ENCODE assay signal across 18 cellular contexts in genomic region chr9:120452631-120453030, GRCh38.
DNase-seq lines count a peak whose midpoint lies in the region; ATAC-seq and TF ChIP-seq lines count a peak whose summit lies in the region.
"Had no signal": no experiment of that assay in that cellular context is flagged by ENCODE, and none has a peak within 500 bp of the region (broad histone marks: within the 10 kb centered on the region; RNA-seq: fewer than 3 reads in every experiment).

No MANE protein-coding gene starts in this region.

- no peaks in the 10 kb centered on the region for H3K36me3 ChIP-seq in thoracic aorta

- no peaks in the 10 kb centered on the region for H3K9me3 Mint-ChIP-seq in activated T-cell treated with anti-CD3 and anti-CD28 coated beads, Interleukin-2, amount 50 U/mL, for 72 hours
- H3K9me3 Mint-ChIP-seq in activated T-cell treated with anti-CD3 and anti-CD28 coated beads, Interleukin-2, amount 50 U/mL, for 4 hours, result no peaks in the 10 kb centered on the region
- H3K9me3 Mint-ChIP-seq: CD8-positive, alpha-beta memory T cell had no signal

- H3K27me3 ChIP-seq in thoracic aorta (replicated peaks; ENCODE audit: insufficient read depth), result no peaks in the 10 kb centered on the region
- H3K27me3 ChIP-seq: BLaER1 treated with 17β-estradiol and CSF1 and Interleukin-3, amounts not matched to agents 10 nM and 100 nM had no signal

- peak overlapping the region; percentile 69 for H3K27ac Mint-ChIP-seq in activated T-cell treated with anti-CD3 and anti-CD28 coated beads, Interleukin-2, amount 50 U/mL, for 72 hours
- H3K27ac Mint-ChIP-seq: B cell had no signal

- no peak overlapping the region for H3K4me3 ChIP-seq in thoracic aorta
- H3K4me3 ChIP-seq: A549; BLaER1 treated with 17β-estradiol and CSF1 and Interleukin-3, amounts not matched to agents 10 nM and 100 nM had no signal

- no peak for DNase-seq in activated T-cell treated with anti-CD3 and anti-CD28 coated beads, Interleukin-2, amount 50 U/mL, for 72 hours
- no peak for DNase-seq in activated T-cell treated with anti-CD3 and anti-CD28 coated beads, Interleukin-2, amount 50 U/mL, for 4 hours
- DNase-seq in head of caudate nucleus, result peak in 24 of 42 donors; percentile 5 to 72 (median 36)
- no peak for DNase-seq in thoracic aorta (ENCODE audit: low spot score)
- DNase-seq in NCI-H146 (lab: John Stamatoyannopoulos, UW), result no peak
- DNase-seq in HK-2 (ENCODE audit: unreplicated experiment), result no peak
- DNase-seq: AML-193; Caco-2; Calu3; CD4-positive, alpha-beta memory T cell; CD8-positive, alpha-beta memory T cell; DMS79 treated with DMSO at 0.1 percent for 48 hours; GF-D8 had no signal

- no peak for ATAC-seq in activated T-cell treated with anti-CD3 and anti-CD28 coated beads, Interleukin-2, amount 50 U/mL, for 72 hours (replicated peaks in 1 of 2)
- ATAC-seq in activated T-cell treated with anti-CD3 and anti-CD28 coated beads, Interleukin-2, amount 50 U/mL, for 4 hours, result no peak
- ATAC-seq in thoracic aorta (ENCODE audit: insufficient number of reproducible peaks, low FRiP score, low read depth), result no peak
- ATAC-seq: A549 had no signal

- intact Hi-C loops in head of caudate nucleus (cut with DNase I), result no loop called here

- no peak for TF ChIP-seq CTCF in thoracic aorta (IDR thresholded peaks at IDR 0.05)

- H3K9me3 ChIP-seq in thoracic aorta, result peaks cover 4% of the 10 kb centered on the region
- H3K9me3 ChIP-seq: A549, Caco-2 had no signal

- H3K4me3 Mint-ChIP-seq in activated T-cell treated with anti-CD3 and anti-CD28 coated beads, Interleukin-2, amount 50 U/mL, for 72 hours, result no peak overlapping the region
- H3K4me3 Mint-ChIP-seq in activated T-cell treated with anti-CD3 and anti-CD28 coated beads, Interleukin-2, amount 50 U/mL, for 4 hours, result no peak overlapping the region
- H3K4me3 Mint-ChIP-seq: B cell; CD4-positive, alpha-beta memory T cell; CD8-positive, alpha-beta memory T cell had no signal

- peaks cover 2 to 16% of the 10 kb centered on the region in 2 donors for H3K36me3 Mint-ChIP-seq in activated T-cell treated with anti-CD3 and anti-CD28 coated beads, Interleukin-2, amount 50 U/mL, for 72 hours (ENCODE audit: insufficient read depth in 2 of 2)
- H3K36me3 Mint-ChIP-seq in activated T-cell treated with anti-CD3 and anti-CD28 coated beads, Interleukin-2, amount 50 U/mL, for 4 hours (ENCODE audit: insufficient read depth), result peaks cover 54% of the 10 kb centered on the region

- H3K4me1 Mint-ChIP-seq in activated T-cell treated with anti-CD3 and anti-CD28 coated beads, Interleukin-2, amount 50 U/mL, for 72 hours (ENCODE audit: low read depth), result peaks cover 6% of the 10 kb centered on the region
- peaks cover 4% of the 10 kb centered on the region for H3K4me1 Mint-ChIP-seq in activated T-cell treated with anti-CD3 and anti-CD28 coated beads, Interleukin-2, amount 50 U/mL, for 4 hours (ENCODE audit: low read depth)

- H3K27me3 Mint-ChIP-seq in activated T-cell treated with anti-CD3 and anti-CD28 coated beads, Interleukin-2, amount 50 U/mL, for 72 hours (ENCODE audit: low read depth), result no peaks in the 10 kb centered on the region
- no peaks in the 10 kb centered on the region for H3K27me3 Mint-ChIP-seq in activated T-cell treated with anti-CD3 and anti-CD28 coated beads, Interleukin-2, amount 50 U/mL, for 4 hours (ENCODE audit: low read depth)
- H3K27me3 Mint-ChIP-seq: B cell; CD4-positive, alpha-beta memory T cell; CD8-positive, alpha-beta memory T cell had no signal

- H3K4me1 ChIP-seq in thoracic aorta (ENCODE audit: control insufficient read depth in 1 of 2, low read depth in 2 of 2), result peaks cover 3 to 48% of the 10 kb centered on the region in 2 donors
- H3K4me1 ChIP-seq: A549; BLaER1 treated with 17β-estradiol and CSF1 and Interleukin-3, amounts not matched to agents 10 nM and 100 nM; Caco-2 had no signal

- H3K27ac ChIP-seq in thoracic aorta, result peak overlapping the region; percentile 33 to 35
- H3K27ac ChIP-seq: 22Rv1; A549; BLaER1 treated with 17β-estradiol and CSF1 and Interleukin-3, amounts not matched to agents 10 nM and 100 nM; C4-2B had no signal

Comparison
In these comparisons a context has a peak if more than half of its experiments do, and no peak if none do; other contexts are left out.
1. DNase-seq: peak in head of caudate nucleus (24 of 42); none in activated T-cell treated with anti-CD3 and anti-CD28 coated beads, Interleukin-2, amount 50 U/mL, for 72 hours (0 of 2), activated T-cell treated with anti-CD3 and anti-CD28 coated beads, Interleukin-2, amount 50 U/mL, for 4 hours (single experiment), thoracic aorta (single experiment), NCI-H146 (single experiment) and HK-2 (single experiment).